ENCODE assay signal across 12 cellular contexts in genomic region chr18:49227456-49227855, GRCh38.
DNase-seq lines count a peak whose midpoint lies in the region; ATAC-seq and TF ChIP-seq lines count a peak whose summit lies in the region.
"Had no signal": no experiment of that assay in that cellular context is flagged by ENCODE, and none has a peak within 500 bp of the region (broad histone marks: within the 10 kb centered on the region; RNA-seq: fewer than 3 reads in every experiment).

No MANE protein-coding gene starts in this region.

- TF ChIP-seq CTCF in prostate gland (IDR thresholded peaks at IDR 0.05): no peak
- no peak for TF ChIP-seq CTCF in uterus (IDR thresholded peaks at IDR 0.05)
- TF ChIP-seq CTCF in right atrium auricular region (IDR thresholded peaks at IDR 0.05): no peak

- H3K4me3 ChIP-seq in CD4-positive, CD25-positive, alpha-beta regulatory T cell (ENCODE audit: low read depth, low read length): no peak overlapping the region
- H3K4me3 ChIP-seq in prostate gland (no peak overlapping the region), uterus (no peak overlapping the region), right atrium auricular region (no peak overlapping the region)

- WGBS in prostate gland: 45% methylated on average over 1 of the region's 1 CpG

- no peaks in the 10 kb centered on the region for H3K27me3 ChIP-seq in CD4-positive, CD25-positive, alpha-beta regulatory T cell (ENCODE audit: control insufficient read depth, insufficient read depth, low read length)
- H3K27me3 ChIP-seq in prostate gland (replicated peaks; ENCODE audit: insufficient read depth) (no peaks in the 10 kb centered on the region), uterus (no peaks in the 10 kb centered on the region), right atrium auricular region (no peaks in the 10 kb centered on the region)

- no peak overlapping the region for H3K4me3 Mint-ChIP-seq in CD4-positive, CD25-positive, alpha-beta regulatory T cell
- H3K4me3 Mint-ChIP-seq in natural killer cell treated with Interleukin-12 subunit alpha and Interleukin-12 subunit beta and Interleukin-15 and Interleukin-18, amount 100 ng/mL, for 72 hours: no peak overlapping the region

- no peak overlapping the region for H3K27ac Mint-ChIP-seq in CD4-positive, CD25-positive, alpha-beta regulatory T cell
- H3K27ac Mint-ChIP-seq in natural killer cell treated with Interleukin-12 subunit alpha and Interleukin-12 subunit beta and Interleukin-15 and Interleukin-18, amount 100 ng/mL, for 72 hours: no peak overlapping the region

- H3K27me3 Mint-ChIP-seq in CD4-positive, CD25-positive, alpha-beta regulatory T cell: no peaks in the 10 kb centered on the region
- no peaks in the 10 kb centered on the region for H3K27me3 Mint-ChIP-seq in natural killer cell treated with Interleukin-12 subunit alpha and Interleukin-12 subunit beta and Interleukin-15 and Interleukin-18, amount 100 ng/mL, for 72 hours

- TF ChIP-seq POLR2A in prostate gland (IDR thresholded peaks at IDR 0.05) (no peak), uterus (IDR thresholded peaks at IDR 0.05) (no peak)

- peaks cover 21 to 36% (median 28%) of the 10 kb centered on the region in 4 donors for H3K4me1 Mint-ChIP-seq in CD4-positive, CD25-positive, alpha-beta regulatory T cell
- H3K4me1 Mint-ChIP-seq in natural killer cell treated with Interleukin-12 subunit alpha and Interleukin-12 subunit beta and Interleukin-15 and Interleukin-18, amount 100 ng/mL, for 72 hours (ENCODE audit: low read depth in 2 of 2): peaks cover 20 to 23% of the 10 kb centered on the region in 2 donors

- peak; percentile 61 to 79 for ATAC-seq in CD4-positive, CD25-positive, alpha-beta regulatory T cell (ENCODE audit: low read depth in 2 of 2)
- ATAC-seq in natural killer cell treated with Interleukin-12 subunit alpha and Interleukin-12 subunit beta and Interleukin-15 and Interleukin-18, amount 100 ng/mL, for 72 hours: peak; percentile 83 to 92
- ATAC-seq in GM19324 (IDR thresholded peaks at IDR 0.05; ENCODE audit: low FRiP score, unreplicated experiment): no peak
- ATAC-seq: left lobe of liver had no signal

- DNase-seq in CD4-positive, CD25-positive, alpha-beta regulatory T cell: peak in 1 of 3 donors; percentile 90
- DNase-seq in SW480 (ENCODE audit: low spot score) (peak; percentile 88), prostate gland (ENCODE audit: low spot score) (no peak), uterus (no peak), right atrium auricular region (ENCODE audit: low spot score) (no peak)
- peak; percentile 71 for DNase-seq in activated effector memory CD4-positive, alpha-beta T cell treated with anti-CD3 and anti-CD28 coated beads, Interleukin-2, amount 50 U/mL, for 16 hours
- no peak for DNase-seq in natural killer cell treated with Interleukin-12 subunit alpha and Interleukin-12 subunit beta and Interleukin-15 and Interleukin-18, amount 100 ng/mL, for 72 hours (ENCODE audit: low spot score)
- DNase-seq: foreskin melanocyte, NCI-H1694 treated with DMSO at 0.1 percent for 48 hours, OCI-M1 had no signal

- no peaks in the 10 kb centered on the region for H3K9me3 ChIP-seq in CD4-positive, CD25-positive, alpha-beta regulatory T cell (ENCODE audit: control insufficient read depth in 2 of 2, low read length in 2 of 2)
- H3K9me3 ChIP-seq in prostate gland (no peaks in the 10 kb centered on the region), uterus (no peaks in the 10 kb centered on the region), right atrium auricular region (no peaks in the 10 kb centered on the region)

- no peaks in the 10 kb centered on the region for H3K9me3 Mint-ChIP-seq in CD4-positive, CD25-positive, alpha-beta regulatory T cell
- peaks cover 6% of the 10 kb centered on the region for H3K9me3 Mint-ChIP-seq in natural killer cell treated with Interleukin-12 subunit alpha and Interleukin-12 subunit beta and Interleukin-15 and Interleukin-18, amount 100 ng/mL, for 72 hours

- H3K27ac ChIP-seq in CD4-positive, CD25-positive, alpha-beta regulatory T cell (ENCODE audit: insufficient read depth, low read length, poor library complexity, severe bottlenecking): no peak overlapping the region
- H3K27ac ChIP-seq in prostate gland (no peak overlapping the region), uterus (no peak overlapping the region), right atrium auricular region (no peak overlapping the region)

- H3K36me3 Mint-ChIP-seq in CD4-positive, CD25-positive, alpha-beta regulatory T cell: peaks cover 30% of the 10 kb centered on the region
- H3K36me3 Mint-ChIP-seq in natural killer cell treated with Interleukin-12 subunit alpha and Interleukin-12 subunit beta and Interleukin-15 and Interleukin-18, amount 100 ng/mL, for 72 hours: peaks cover 14% of the 10 kb centered on the region

- intact Hi-C loops in prostate gland (cut with DNase I) (no loop called here), uterus (cut with DNase I; ENCODE audit: low total_unique reads) (no loop called here)

- H3K36me3 ChIP-seq in CD4-positive, CD25-positive, alpha-beta regulatory T cell (ENCODE audit: control insufficient read depth, insufficient read depth, low read length): no peaks in the 10 kb centered on the region
- H3K36me3 ChIP-seq in prostate gland: no peaks in the 10 kb centered on the region
- no peaks in the 10 kb centered on the region for H3K36me3 ChIP-seq in uterus
- no peaks in the 10 kb centered on the region for H3K36me3 ChIP-seq in right atrium auricular region

- H3K4me1 ChIP-seq in CD4-positive, CD25-positive, alpha-beta regulatory T cell (ENCODE audit: control insufficient read depth, insufficient read depth, low read length, poor library complexity, severe bottlenecking): no peaks in the 10 kb centered on the region
- H3K4me1 ChIP-seq in prostate gland (replicated peaks) (no peaks in the 10 kb centered on the region), uterus (no peaks in the 10 kb centered on the region), right atrium auricular region (peaks cover 0 to 7% of the 10 kb centered on the region in 2 donors)

Comparison
In these comparisons a context has a peak if more than half of its experiments do, and no peak if none do; other contexts are left out.
1. DNase-seq: peak in SW480 (single experiment) and activated effector memory CD4-positive, alpha-beta T cell treated with anti-CD3 and anti-CD28 coated beads, Interleukin-2, amount 50 U/mL, for 16 hours (single experiment); none in natural killer cell treated with Interleukin-12 subunit alpha and Interleukin-12 subunit beta and Interleukin-15 and Interleukin-18, amount 100 ng/mL, for 72 hours (single experiment), prostate gland (single experiment), uterus (0 of 2) and right atrium auricular region (single experiment).